Comparison of ENCODE assay signal across 13 cellular contexts in genomic region chr7:23276381-23276780, GRCh38. TPM values are rescaled to one million over a fixed set of nuclear protein-coding genes. Genes with fewer than 3 reads are reported as not detected.
A peak's percentile ranks its signal among the peaks of the same experiment; 100 is the strongest.
DNase-seq lines count a peak whose midpoint lies in the region; ATAC-seq, FAIRE-seq and TF ChIP-seq lines count a peak whose summit lies in the region.
"Had no signal": no experiment of that assay in that cellular context is flagged by ENCODE, and none has a peak within 500 bp of the region (broad histone marks: within the 10 kb centered on the region; RNA-seq: fewer than 3 reads in every experiment).

No MANE protein-coding gene starts in this region.

- no peak for DNase-seq in D721Med (ENCODE audit: insufficient read length, low spot score)
- peak; percentile 66 for DNase-seq in H9
- DNase-seq in PC-3, result peak; percentile 23
- DNase-seq in fibroblast of mammary gland (ENCODE audit: low read depth), result no peak
- DNase-seq in activated gamma-delta T cell treated with Interleukin-2 at 50 U/mL for 16 hours, result no peak
- DNase-seq in GM12891 (ENCODE audit: insufficient read length, low spot score), result no peak
- DNase-seq: mammary epithelial cell; NCI-H2029 treated with DMSO at 0.1 percent for 48 hours; sigmoid colon; stimulated activated CD8-positive, alpha-beta memory T cell treated with anti-CD3 and anti-CD28 coated beads, Interleukin-4, amount 100 ng/mL, for 48 hours had no signal

- WGBS in H9 (ENCODE audit: extremely low coverage, insufficient read length, low lambda C conversion rate), result no CpG with 5 or more reads among the region's 5 CpGs

- H4K91ac ChIP-seq in H9 (ENCODE audit: insufficient read length, low read depth, low read length), result no peak overlapping the region

- H3K36me3 Mint-ChIP-seq in H9 (ENCODE audit: insufficient read depth in 1 of 3, low read depth in 3 of 3), result no peaks in the 10 kb centered on the region

- H3K9me3 ChIP-seq in H9 (ENCODE audit: control insufficient read depth, low read depth, low read length) (no peaks in the 10 kb centered on the region), PC-3 (ENCODE audit: low read length) (no peaks in the 10 kb centered on the region)
- H3K9me3 ChIP-seq: breast epithelium, sigmoid colon had no signal

- H3K27ac Mint-ChIP-seq in H9, result no peak overlapping the region

- CTCF ChIA-PET in PC-3 (lab: Charles Lee), result interaction anchor here (0.7 kb wide), 1 partner anchor 73 kb away, joined by 4 read pairs; no protein-coding TSS in a partner anchor

- H3F3A ChIP-seq in PC-3 (ENCODE audit: low read length, unreplicated experiment), result no peaks in the 10 kb centered on the region

- H3K27me3 ChIP-seq in H9 (ENCODE audit: insufficient read depth, low read length) (no peaks in the 10 kb centered on the region), PC-3 (ENCODE audit: low read length) (no peaks in the 10 kb centered on the region)
- H3K27me3 ChIP-seq: breast epithelium, sigmoid colon had no signal

- no peak overlapping the region for H3K4ac ChIP-seq in H9 (ENCODE audit: low read depth, low read length)

- no peak for TF ChIP-seq POLR2A in GM12891 (IDR thresholded peaks at IDR 0.05; ENCODE audit: low read depth, low read length)

- H2AK5ac ChIP-seq in H9 (ENCODE audit: insufficient read length, low read length), result no peak overlapping the region

- BruUV-seq in PC-3 (replicated peaks; lab: Mats Ljungman, UMichigan), result no TSS peak

- H2BK20ac ChIP-seq in H9 (ENCODE audit: low read depth, low read length, poor library complexity, severe bottlenecking), result no peak overlapping the region

- no peak overlapping the region for H4K5ac ChIP-seq in H9 (ENCODE audit: insufficient read length, low read depth, low read length)

- H3K14ac ChIP-seq in H9 (ENCODE audit: insufficient read depth, low read length), result no peak overlapping the region

- no peaks in the 10 kb centered on the region for H3K9me2 ChIP-seq in PC-3 (replicated peaks; ENCODE audit: low read length)

- no peaks in the 10 kb centered on the region for H4K20me1 ChIP-seq in H9 (ENCODE audit: control insufficient read depth, insufficient read depth, insufficient read length)
- H4K20me1 ChIP-seq in PC-3 (ENCODE audit: low read length), result no peaks in the 10 kb centered on the region

- no peak overlapping the region for H2AFZ ChIP-seq in H9 (ENCODE audit: low read length)
- no peak overlapping the region for H2AFZ ChIP-seq in PC-3 (ENCODE audit: low read length)

- H3K36me3 ChIP-seq in PC-3 (ENCODE audit: low read depth, low read length), result no peaks in the 10 kb centered on the region
- H3K36me3 ChIP-seq: breast epithelium, sigmoid colon had no signal

- H3K9ac ChIP-seq in H9 (ENCODE audit: extremely low read depth, insufficient read length, low read length) (no peak overlapping the region), PC-3 (ENCODE audit: low read length) (no peak overlapping the region)

- no peaks in the 10 kb centered on the region for H3K9me3 Mint-ChIP-seq in H9

- peak; percentile 13 for TF ChIP-seq CTCF in D721Med (IDR thresholded peaks at IDR 0.05; ENCODE audit: insufficient read depth, missing control alignments)
- peak; percentile 58 for TF ChIP-seq CTCF in H9 (conservative IDR thresholded peaks at IDR 0.05)
- peak; percentile 34; the same call in 1 of the 2 replicates for TF ChIP-seq CTCF in PC-3 (conservative IDR thresholded peaks at IDR 0.05; ENCODE audit: low read depth, low read length)
- TF ChIP-seq CTCF in fibroblast of mammary gland (conservative IDR thresholded peaks at IDR 0.05; ENCODE audit: control insufficient read depth, insufficient read depth, low read depth, low read length), result peak; percentile 13

- H3K79me1 ChIP-seq in H9 (ENCODE audit: insufficient read depth, low read depth, low read length, poor library complexity, severe bottlenecking), result no peaks in the 10 kb centered on the region

- H3K23me2 ChIP-seq in H9 (ENCODE audit: insufficient read length, low read depth, low read length, poor library complexity, severe bottlenecking), result no peaks in the 10 kb centered on the region

- no peak overlapping the region for H3T11ph ChIP-seq in H9 (ENCODE audit: low read length)

- no peak overlapping the region for H3K4me3 Mint-ChIP-seq in H9

- ATAC-seq in PC-3 (no peak), HG03175 (IDR thresholded peaks at IDR 0.05; ENCODE audit: unreplicated experiment) (no peak), GM18511 (IDR thresholded peaks at IDR 0.05; ENCODE audit: unreplicated experiment) (no peak)

- H3K79me2 ChIP-seq in H9 (ENCODE audit: insufficient read depth, low read length), result no peaks in the 10 kb centered on the region
- no peaks in the 10 kb centered on the region for H3K79me2 ChIP-seq in PC-3 (ENCODE audit: low read length)

- POLR2A ChIA-PET in PC-3 (lab: Charles Lee; ENCODE audit: unreplicated experiment), result no interaction called here

- H2BK120ac ChIP-seq in H9 (ENCODE audit: low read depth, low read length, poor library complexity, severe bottlenecking), result no peak overlapping the region

- H2BK5ac ChIP-seq in H9 (ENCODE audit: insufficient read length, low read length), result no peak overlapping the region

- H3K4me1 ChIP-seq in H9 (ENCODE audit: insufficient read depth, low read length) (no peaks in the 10 kb centered on the region), PC-3 (ENCODE audit: insufficient read depth, low read length) (peaks cover 9% of the 10 kb centered on the region)
- H3K4me1 ChIP-seq: breast epithelium, sigmoid colon had no signal

- H3K4me2 ChIP-seq in H9 (ENCODE audit: insufficient read depth, insufficient read length, low read length) (no peak overlapping the region), PC-3 (ENCODE audit: low read length) (no peak overlapping the region)

- FAIRE-seq in D721Med (lab: Jason Lieb, UNC) (no peak), GM12891 (lab: Jason Lieb, UNC) (no peak)

- H3K27me3 Mint-ChIP-seq in H9 (ENCODE audit: low read depth), result peaks cover 4% of the 10 kb centered on the region

- H4K8ac ChIP-seq in H9 (replicated peaks; ENCODE audit: insufficient read length, low read depth, low read length), result no peak overlapping the region

- H3K4me1 Mint-ChIP-seq in H9, result peaks cover 6 to 8% of the 10 kb centered on the region in 2 experiments

- H3K56ac ChIP-seq in H9 (ENCODE audit: insufficient read length, low read depth, low read length), result no peak overlapping the region

- H2BK12ac ChIP-seq in H9 (ENCODE audit: insufficient read length, low read depth, low read length), result no peak overlapping the region

- no peak overlapping the region for H3K27ac ChIP-seq in H9 (ENCODE audit: insufficient read length, low read depth, low read length)
- no peak overlapping the region for H3K27ac ChIP-seq in PC-3 (ENCODE audit: low read length)
- H3K27ac ChIP-seq: breast epithelium, sigmoid colon had no signal

- intact Hi-C loops in PC-3 (cut with micrococcal nuclease), result loop anchor here (2.0 kb wide), 1 partner anchor 72 kb away; no protein-coding TSS in a partner anchor

- H2BK15ac ChIP-seq in H9 (ENCODE audit: low read depth, low read length), result no peak overlapping the region

- no peak overlapping the region for H3K23ac ChIP-seq in H9 (ENCODE audit: insufficient read length, low read depth, low read length)

- no peak overlapping the region for H3K4me3 ChIP-seq in PC-3 (ENCODE audit: low read length)
- H3K4me3 ChIP-seq in fibroblast of mammary gland (ENCODE audit: control insufficient read depth, low read depth, low read length), result no peak overlapping the region
- H3K4me3 ChIP-seq: breast epithelium, sigmoid colon had no signal

- H3K18ac ChIP-seq in H9 (ENCODE audit: insufficient read length, low read depth, low read length), result no peak overlapping the region

TF ChIP-seq in GM12891, 5 proteins besides CTCF, POLR2A, EP300 and RAD21:
- TF ChIP-seq TAF1 (IDR thresholded peaks at IDR 0.05; ENCODE audit: low read depth, low read length) (no peak), POLR2AphosphoS5 (IDR thresholded peaks at IDR 0.05; ENCODE audit: low read depth, low read length) (no peak), PAX5 (IDR thresholded peaks at IDR 0.05; ENCODE audit: insufficient read depth, low read length, severe bottlenecking) (no peak), POU2F2 (IDR thresholded peaks at IDR 0.05; ENCODE audit: low read depth, low read length) (no peak), SPI1 (IDR thresholded peaks at IDR 0.05; ENCODE audit: low read depth, low read length) (no peak)

RNA-seq across cellular contexts. Expression of gene MALSU1, which starts 22.8 kb away (rescaled TPM):
- total RNA-seq in H9 (2021) (78.3 and 83.4 TPM in 2 replicates), PC-3 (2014; rRNA removed) (284 and 306 TPM in 2 replicates)
- 61.7 TPM for polyA plus RNA-seq in GM12891 (2012; ENCODE audit: low read depth, missing spikeins)

RNA-seq across cellular contexts. Expression of gene GPNMB, which starts 29.8 kb away (rescaled TPM):
- total RNA-seq in H9 (2021), result 1.2 TPM in 2 replicates
- total RNA-seq in PC-3 (2014; rRNA removed), result 0.04 TPM in 1 of 2 replicates, not detected in the other
- 7.6 TPM for polyA plus RNA-seq in GM12891 (2012; ENCODE audit: low read depth, missing spikeins)

Comparison
In these comparisons a context has a peak if more than half of its experiments do, and no peak if none do; other contexts are left out.
1. DNase-seq: peak in H9 (single experiment) and PC-3 (single experiment); none in D721Med (single experiment), fibroblast of mammary gland (single experiment), activated gamma-delta T cell treated with Interleukin-2 at 50 U/mL for 16 hours (single experiment) and GM12891 (single experiment).
2. Peak in every context shown above with its lines, with median percentiles within 50 percentile points of each other: CTCF ChIP-seq.